15 cellular contexts compared by ENCODE assay signal in genomic region chr9:108854641-108855528, GRCh38. TPM values are rescaled to one million over a fixed set of nuclear protein-coding genes. Genes with fewer than 3 reads are reported as not detected.
"Had no signal": no experiment of that assay in that cellular context is flagged by ENCODE, and none has a peak within 500 bp of the region (broad histone marks: within the 10 kb centered on the region; RNA-seq: fewer than 3 reads in every experiment).

No MANE protein-coding gene starts in this region.

- H3K4me3 ChIP-seq: neural progenitor cell, ovary, thyroid gland had no signal

- H3K4me1 ChIP-seq: neural progenitor cell had no signal

- H3K27me3 ChIP-seq: neural progenitor cell, ovary, thyroid gland had no signal

- FAIRE-seq: colon, islet of Langerhans had no signal

- H3K9me3 ChIP-seq: ovary, thyroid gland had no signal

- H3K4me2 ChIP-seq: neural progenitor cell had no signal

- H2AFZ ChIP-seq: neural progenitor cell had no signal

- ATAC-seq: left colon; stimulated activated effector memory CD8-positive, alpha-beta T cell treated with anti-CD3 and anti-CD28 coated beads, Interleukin-12 subunit alpha, Interleukin-12 subunit beta, amount 100 ng/mL, for 72 hours had no signal

- DNase-seq: activated CD4-positive, alpha-beta T cell treated with anti-CD3 and anti-CD28 coated beads, Interleukin-2, amount 50 U/mL, for 4 hours; activated CD4-positive, CD25-positive, alpha-beta regulatory T cell treated with anti-CD3 and anti-CD28 coated beads, Interleukin-2, amount 50 U/mL, for 72 hours; activated naive CD4-positive, alpha-beta T cell treated with anti-CD3 and anti-CD28 coated beads for 36 hours; left colon; naive B cell; ovary; thyroid gland had no signal

- H3K9ac ChIP-seq: neural progenitor cell had no signal

- H3K36me3 ChIP-seq: neural progenitor cell, ovary, thyroid gland had no signal

- H3K27ac ChIP-seq: neural progenitor cell, ovary, thyroid gland had no signal

RNA-seq across cellular contexts. Expression of gene ACTL7B, which starts 0.9 kb away (rescaled TPM):
- total RNA-seq: activated naive CD4-positive, alpha-beta T cell treated with anti-CD3 and anti-CD28 coated beads for 36 hours; left colon; lung microvascular endothelial cell; urinary bladder had no signal
- polyA plus RNA-seq: urinary bladder had no signal

RNA-seq across cellular contexts. Expression of gene ACTL7A, which starts 7.2 kb away (rescaled TPM):
- total RNA-seq: activated naive CD4-positive, alpha-beta T cell treated with anti-CD3 and anti-CD28 coated beads for 36 hours; activated T-helper 2 cell treated with anti-CD3 and anti-CD28 coated beads, Interferon-gamma antibody, Interleukin-2, Interleukin-4, amounts not matched to agents 10 μg/mL and 5 μg/mL and 100 μg/mL, durations not matched to agents 14 hours and 24 hours and 36 hours; left colon; lung microvascular endothelial cell; ovary; urinary bladder had no signal
- polyA plus RNA-seq: esophagus, ovary, urinary bladder had no signal
